ENCODE assay signal across 25 cellular contexts in the genomic region with DNA sequence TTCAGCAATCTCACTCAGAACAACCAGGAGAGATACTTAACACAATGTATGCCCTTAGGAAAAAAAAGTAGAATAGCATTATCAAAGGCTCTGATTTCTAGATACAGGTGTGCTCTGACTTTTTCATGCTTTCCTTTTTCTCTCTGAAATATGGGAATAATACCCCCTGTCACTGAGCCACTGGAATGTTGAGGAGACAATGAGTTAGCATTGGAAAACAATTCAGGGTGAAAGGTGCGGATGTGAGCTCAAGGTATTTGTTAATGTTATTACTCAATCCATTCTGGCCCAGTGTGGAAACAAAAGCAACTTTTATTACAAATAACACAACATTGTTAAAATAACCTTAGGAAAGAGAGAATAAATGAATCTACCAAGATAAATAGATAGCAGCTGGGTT.
"Had no signal": no experiment of that assay in that cellular context is flagged by ENCODE, and none has a peak within 500 bp of the region (broad histone marks: within the 10 kb centered on the region; RNA-seq: fewer than 3 reads in every experiment).

No MANE protein-coding gene starts in this region.

- DNase-seq: activated CD4-positive, alpha-beta memory T cell treated with anti-CD3 and anti-CD28 coated beads, Interleukin-2, amount 10 ng/mL, durations not matched to agents 7 days and 5 days; activated CD4-positive, alpha-beta T cell treated with anti-CD3 and anti-CD28 coated beads, Interleukin-2, amount 10 ng/mL, durations not matched to agents 7 days and 5 days; activated CD4-positive, CD25-positive, alpha-beta regulatory T cell treated with anti-CD3 and anti-CD28 coated beads, Interleukin-2, amount 50 U/mL, for 72 hours; activated CD8-positive, alpha-beta memory T cell treated with anti-CD3 and anti-CD28 coated beads, Interleukin-2, amount 50 U/mL, for 48 hours; activated gamma-delta T cell; activated naive CD4-positive, alpha-beta T cell treated with anti-CD3 and anti-CD28 coated beads, Interleukin-2, amount 10 ng/mL, durations not matched to agents 7 days and 5 days; activated naive CD8-positive, alpha-beta T cell treated with anti-CD3 and anti-CD28 coated beads, Interleukin-2, amount 10 ng/mL, durations not matched to agents 7 days and 5 days; activated T-cell treated with anti-CD3 and anti-CD28 coated beads, Interleukin-2, amount 50 U/mL, for 24 hours; amniotic stem cell; brain microvascular endothelial cell; caudate nucleus; effector CD4-positive, alpha-beta T cell; foreskin melanocyte; heart right ventricle; left ventricle myocardium inferior; right lobe of liver; stimulated activated CD4-positive, alpha-beta T cell treated with anti-CD3 and anti-CD28 coated beads, Interleukin-12 subunit alpha, Interleukin-12 subunit beta, amount 100 ng/mL, for 4 hours; stimulated activated CD4-positive, alpha-beta T cell treated with anti-CD3 and anti-CD28 coated beads, Interleukin-4, amount 100 ng/mL, for 24 hours; T-helper 17 cell; T1000; WERI-Rb-1 had no signal

- H3K36me3 ChIP-seq: brain microvascular endothelial cell, heart right ventricle, left ventricle myocardium inferior, right lobe of liver, thoracic aorta, WERI-Rb-1 had no signal

- H3K4me1 ChIP-seq: left ventricle myocardium inferior had no signal

- ATAC-seq: heart right ventricle; stimulated activated effector memory CD8-positive, alpha-beta T cell treated with anti-CD3 and anti-CD28 coated beads, Interleukin-12 subunit alpha, Interleukin-12 subunit beta, amount 100 ng/mL, for 72 hours; T-helper 17 cell had no signal

- H3K4me3 ChIP-seq: heart right ventricle, left ventricle myocardium inferior, lung, right lobe of liver, skin epidermis, thoracic aorta had no signal

- H3K27me3 ChIP-seq: brain microvascular endothelial cell, heart right ventricle, right lobe of liver had no signal

- H3K9me3 ChIP-seq: thoracic aorta had no signal

- H3K27ac ChIP-seq: brain microvascular endothelial cell, heart right ventricle, left ventricle myocardium inferior, right lobe of liver, skin epidermis, thoracic aorta, WERI-Rb-1 had no signal
